In genomic region chr5:129509363-129509762, GRCh38 we compare ENCODE assay signal across 11 cellular contexts. TPM values are rescaled to one million over a fixed set of nuclear protein-coding genes. Genes with fewer than 3 reads are reported as not detected.
"Had no signal": no experiment of that assay in that cellular context is flagged by ENCODE, and none has a peak within 500 bp of the region (broad histone marks: within the 10 kb centered on the region; RNA-seq: fewer than 3 reads in every experiment).

No MANE protein-coding gene starts in this region.

- H3K9me3 ChIP-seq: HAP-1 had no signal

- DNase-seq: GM23248, GOT3, H7, HFFc6, KBM-7 had no signal

- H3K27ac Mint-ChIP-seq: HFFc6, IgD-negative memory B cell had no signal

- ATAC-seq: HCT116, HepG2 had no signal

- FAIRE-seq: HepG2 had no signal

- H3K9ac ChIP-seq: GM23248, KMS-11 had no signal

- H3K4me3 Mint-ChIP-seq: HFFc6, IgD-negative memory B cell had no signal

- H3K36me3 Mint-ChIP-seq: IgD-negative memory B cell had no signal

- H3K4me1 Mint-ChIP-seq: IgD-negative memory B cell had no signal

- H3K4me3 ChIP-seq: GM23248, HAP-1 had no signal

- H3K4me2 ChIP-seq: KMS-11 had no signal

- H3K36me3 ChIP-seq: HAP-1 had no signal

- H3K4me1 ChIP-seq: HAP-1 had no signal

- H3K27me3 Mint-ChIP-seq: IgD-negative memory B cell had no signal

- H3K27ac ChIP-seq: GM23248, HL-60, KMS-11 had no signal

- H2AFZ ChIP-seq: GM23248 had no signal

- H3K9me3 Mint-ChIP-seq: IgD-negative memory B cell had no signal

RNA-seq across cellular contexts. Expression of gene ADAMTS19, which starts 49.3 kb away (rescaled TPM):
- total RNA-seq: GM23248, HepG2, HFFc6 had no signal
